ENCODE assay signal across 8 cellular contexts in the genomic region with DNA sequence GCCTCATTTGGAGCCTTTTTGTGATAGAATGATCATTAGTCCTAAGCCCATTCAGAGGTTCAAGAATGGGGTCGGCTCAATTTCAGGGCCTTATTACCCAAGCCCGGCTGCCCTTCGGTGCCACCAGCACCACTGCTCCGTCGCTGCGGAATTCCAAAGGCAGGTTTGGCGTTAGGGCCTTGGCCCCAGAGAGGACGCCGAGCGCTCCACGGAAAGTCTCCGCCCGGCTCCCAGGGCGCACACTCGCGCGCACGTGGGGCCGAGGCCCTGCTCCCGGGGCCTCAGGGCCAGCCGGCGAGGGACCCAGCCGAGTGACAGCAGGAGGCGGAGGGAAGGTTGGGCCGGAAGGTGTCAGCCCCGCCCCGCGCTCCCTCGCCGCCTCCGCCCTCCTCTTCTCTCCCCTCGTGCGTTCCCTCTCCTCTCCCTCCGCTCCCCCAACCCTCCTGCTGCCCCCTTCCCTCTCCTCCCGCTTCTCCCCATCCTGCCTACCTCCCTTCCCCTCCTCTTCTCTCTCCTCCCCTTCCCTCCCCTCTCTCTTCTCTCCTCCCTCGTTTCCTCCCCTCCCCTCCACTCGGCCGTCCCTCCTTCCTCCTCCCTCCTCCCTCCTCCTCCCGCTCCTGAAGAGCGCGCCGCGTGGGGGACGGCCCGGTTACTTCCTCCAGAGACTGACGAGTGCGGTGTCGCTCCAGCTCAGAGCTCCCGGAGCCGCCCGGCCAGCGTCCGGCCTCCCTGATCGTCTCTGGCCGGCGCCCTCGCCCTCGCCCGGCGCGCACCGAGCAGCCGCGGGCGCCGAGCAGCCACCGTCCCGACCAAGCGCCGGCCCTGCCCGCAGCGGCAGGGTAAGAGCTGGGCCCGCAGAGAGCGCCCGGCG. TPM values are rescaled to one million over a fixed set of nuclear protein-coding genes. Genes with fewer than 3 reads are reported as not detected.
DNase-seq lines count a peak whose midpoint lies in the region; ATAC-seq and TF ChIP-seq lines count a peak whose summit lies in the region.

A gene (plus strand): TSS at position 648 of the 871 bp plus-strand sequence. CDS start 4,106 bp downstream, outside the sequence.

- H3K27me3 ChIP-seq in left ventricle myocardium inferior (ENCODE audit: low read depth): no peaks in the 10 kb centered on the region
- H3K27me3 ChIP-seq in upper lobe of right lung: no peaks in the 10 kb centered on the region

- H3K27ac ChIP-seq in angular gyrus (ENCODE audit: low read depth, low read length) (peak within 1 kb of the TSS; percentile 77), left ventricle myocardium inferior (replicated peaks) (peak within 1 kb of the TSS; percentile 94), upper lobe of right lung (peak within 1 kb of the TSS; percentile 97)

- H3K27me3 Mint-ChIP-seq in progenitor cell of endocrine pancreas: no peaks in the 10 kb centered on the region

- H3K9me3 Mint-ChIP-seq in progenitor cell of endocrine pancreas (ENCODE audit: low read depth): peaks cover 2% of the 10 kb centered on the region

- H3K4me1 Mint-ChIP-seq in progenitor cell of endocrine pancreas (ENCODE audit: low read depth): peaks cover 51% of the 10 kb centered on the region

- ATAC-seq in HG02840 (IDR thresholded peaks at IDR 0.05; ENCODE audit: low FRiP score, unreplicated experiment): peak; percentile 53
- peak; percentile 92 for ATAC-seq in upper lobe of right lung

- intact Hi-C loops in left ventricle myocardium inferior (cut with micrococcal nuclease) (loop anchor here (10.0 kb wide), 3 partner anchors 99 to 319 kb away; no protein-coding TSS in a partner anchor), upper lobe of right lung (cut with DNase I) (no loop called here)

- H3K36me3 Mint-ChIP-seq in progenitor cell of endocrine pancreas (ENCODE audit: insufficient read depth): peaks cover 7% of the 10 kb centered on the region

- peak within 1 kb of the TSS; percentile 94 for H3K4me3 Mint-ChIP-seq in progenitor cell of endocrine pancreas (ENCODE audit: low read depth)

- H3K36me3 ChIP-seq in left ventricle myocardium inferior: peaks cover 10% of the 10 kb centered on the region
- H3K36me3 ChIP-seq in upper lobe of right lung: peaks cover 17% of the 10 kb centered on the region

- H3K4me1 ChIP-seq in left ventricle myocardium inferior: peaks cover 53% of the 10 kb centered on the region
- peaks cover 32% of the 10 kb centered on the region for H3K4me1 ChIP-seq in upper lobe of right lung

- DNase-seq in GM10266 (ENCODE audit: extremely low spot score) (peak; percentile 87), NCI-H187 (lab: John Stamatoyannopoulos, UW) (peak; percentile 89 to 96), T-helper 2 cell (peak; percentile 37 to 83 (median 55)), left ventricle myocardium inferior (peak; percentile 90), progenitor cell of endocrine pancreas (ENCODE audit: low spot score, unreplicated experiment) (peak; percentile 73), upper lobe of right lung (peak; percentile 97)

- no peak for TF ChIP-seq CTCF in GM10266 (IDR thresholded peaks at IDR 0.05; ENCODE audit: control insufficient read depth, insufficient read depth, low read depth, missing control alignments)
- peak; percentile 11 for TF ChIP-seq CTCF in left ventricle myocardium inferior (IDR thresholded peaks at IDR 0.05; ENCODE audit: borderline replicate concordance)
- no peak for TF ChIP-seq CTCF in progenitor cell of endocrine pancreas (IDR thresholded peaks at IDR 0.05; ENCODE audit: unreplicated experiment)
- no peak for TF ChIP-seq CTCF in upper lobe of right lung (IDR thresholded peaks at IDR 0.05)

- H3K27ac Mint-ChIP-seq in progenitor cell of endocrine pancreas: peak within 1 kb of the TSS; percentile 96

- H3K4me3 ChIP-seq in left ventricle myocardium inferior: peak within 1 kb of the TSS; percentile 93
- H3K4me3 ChIP-seq in upper lobe of right lung: peak within 1 kb of the TSS; percentile 99

- H3K9me3 ChIP-seq in left ventricle myocardium inferior (replicated peaks) (no peaks in the 10 kb centered on the region), upper lobe of right lung (no peaks in the 10 kb centered on the region)

RNA-seq across cellular contexts. Expression of the gene that starts here (rescaled TPM):
- total RNA-seq in left ventricle myocardium inferior (40.9 TPM), progenitor cell of endocrine pancreas (43.9 and 48.9 TPM in 2 replicates), upper lobe of right lung (195 TPM)

Comparison
In these comparisons a context has a peak if more than half of its experiments do, and no peak if none do; other contexts are left out.
1. Peak in every context shown above with its lines: DNase-seq, ATAC-seq, H3K4me3 ChIP-seq and H3K27ac ChIP-seq.